In genomic region chr21:42445311-42445710, GRCh38 we compare ENCODE assay signal across 27 cellular contexts. TPM values are rescaled to one million over a fixed set of nuclear protein-coding genes. Genes with fewer than 3 reads are reported as not detected.
"Had no signal": no experiment of that assay in that cellular context is flagged by ENCODE, and none has a peak within 500 bp of the region (broad histone marks: within the 10 kb centered on the region; RNA-seq: fewer than 3 reads in every experiment).

No MANE protein-coding gene starts in this region.

- H3K27me3 ChIP-seq: colonic mucosa, neutrophil, right lobe of liver, transverse colon had no signal

- H3K36me3 ChIP-seq: colonic mucosa, neutrophil, right lobe of liver, stomach, thoracic aorta, transverse colon had no signal

- H3K9me3 ChIP-seq: colonic mucosa, neutrophil, psoas muscle, right lobe of liver, stomach, thoracic aorta, transverse colon had no signal

- H3K36me3 Mint-ChIP-seq: naive B cell had no signal

- H3K4me1 ChIP-seq: colonic mucosa, psoas muscle, right lobe of liver had no signal

- H3K9me3 Mint-ChIP-seq: naive B cell, nephron progenitor cell had no signal

- H3K4me3 ChIP-seq: colonic mucosa, psoas muscle, right lobe of liver, stomach, thoracic aorta, transverse colon had no signal

- ATAC-seq: psoas muscle, right lobe of liver had no signal

- H3K4me3 Mint-ChIP-seq: endodermal cell, naive B cell, nephron progenitor cell had no signal

- H3K27ac ChIP-seq: colonic mucosa, neutrophil, psoas muscle, right lobe of liver, stomach, thoracic aorta, transverse colon had no signal

- H3K27ac Mint-ChIP-seq: endodermal cell, nephron progenitor cell had no signal

- DNase-seq: colonic mucosa; dermis blood vessel endothelial cell; effector CD4-positive, alpha-beta T cell; endodermal cell; foreskin melanocyte; head of caudate nucleus; hippocampal formation; kidney glomerular epithelial cell; mesendoderm; naive B cell; nephron progenitor cell; psoas muscle; retina; stimulated activated CD4-positive, alpha-beta T cell treated with anti-CD3 and anti-CD28 coated beads, Interleukin-15, amount 100 ng/mL, for 24 hours; stimulated activated CD4-positive, alpha-beta T cell treated with anti-CD3 and anti-CD28 coated beads, Interleukin-1b, Interleukin-23, amount 100 ng/mL, for 48 hours; stimulated activated CD4-positive, alpha-beta T cell treated with anti-CD3 and anti-CD28 coated beads, Interleukin-4, amount 100 ng/mL, for 24 hours; stimulated activated naive CD4-positive, alpha-beta T cell; stomach; substantia nigra; transverse colon had no signal

RNA-seq across cellular contexts. Expression of gene UBASH3A, which starts 41.6 kb away (rescaled TPM):
- total RNA-seq: dermis blood vessel endothelial cell, endodermal cell, endothelial cell of umbilical vein, lung microvascular endothelial cell, osteoblast had no signal
- polyA plus RNA-seq: endothelial cell of umbilical vein had no signal

RNA-seq across cellular contexts. Expression of gene TMPRSS3, which starts 49.5 kb away (rescaled TPM):
- total RNA-seq: dermis blood vessel endothelial cell, endodermal cell, endothelial cell of umbilical vein, lung microvascular endothelial cell, osteoblast, thoracic aorta, urinary bladder had no signal
- polyA plus RNA-seq: endothelial cell of umbilical vein, psoas muscle, urinary bladder had no signal

RNA-seq across cellular contexts. Expression of gene RSPH1, which starts 50.7 kb away (rescaled TPM):
- total RNA-seq: dermis blood vessel endothelial cell, endothelial cell of umbilical vein, lung microvascular endothelial cell, osteoblast had no signal
